ENCODE assay signal across 1 cellular context in the genomic region with DNA sequence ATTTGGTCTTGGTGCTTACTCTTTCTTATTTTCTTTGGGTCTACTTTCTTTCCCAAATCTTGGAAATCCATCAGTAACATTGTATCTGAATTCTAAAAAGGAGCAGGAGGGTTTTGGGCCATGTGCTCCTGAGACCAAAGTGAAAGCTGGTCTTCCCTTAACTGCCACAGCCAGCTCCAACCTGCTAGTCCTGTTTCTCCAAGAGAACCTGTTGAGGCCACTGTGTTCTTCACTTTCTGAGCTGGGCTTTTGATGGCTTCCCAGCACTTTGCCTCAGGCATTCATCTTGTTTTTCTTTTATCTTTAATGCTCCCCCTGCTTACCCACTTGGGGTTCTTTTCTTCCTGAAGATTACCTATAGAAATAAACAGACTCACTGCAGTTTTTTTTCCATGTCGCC.
TF ChIP-seq lines count a peak whose summit lies in the region.

No MANE protein-coding gene starts in this region.

TF ChIP-seq in HEK293, 187 proteins besides CTCF, POLR2A, EP300 and RAD21 (continued from another document):
- TF ChIP-seq, protein P1, sequence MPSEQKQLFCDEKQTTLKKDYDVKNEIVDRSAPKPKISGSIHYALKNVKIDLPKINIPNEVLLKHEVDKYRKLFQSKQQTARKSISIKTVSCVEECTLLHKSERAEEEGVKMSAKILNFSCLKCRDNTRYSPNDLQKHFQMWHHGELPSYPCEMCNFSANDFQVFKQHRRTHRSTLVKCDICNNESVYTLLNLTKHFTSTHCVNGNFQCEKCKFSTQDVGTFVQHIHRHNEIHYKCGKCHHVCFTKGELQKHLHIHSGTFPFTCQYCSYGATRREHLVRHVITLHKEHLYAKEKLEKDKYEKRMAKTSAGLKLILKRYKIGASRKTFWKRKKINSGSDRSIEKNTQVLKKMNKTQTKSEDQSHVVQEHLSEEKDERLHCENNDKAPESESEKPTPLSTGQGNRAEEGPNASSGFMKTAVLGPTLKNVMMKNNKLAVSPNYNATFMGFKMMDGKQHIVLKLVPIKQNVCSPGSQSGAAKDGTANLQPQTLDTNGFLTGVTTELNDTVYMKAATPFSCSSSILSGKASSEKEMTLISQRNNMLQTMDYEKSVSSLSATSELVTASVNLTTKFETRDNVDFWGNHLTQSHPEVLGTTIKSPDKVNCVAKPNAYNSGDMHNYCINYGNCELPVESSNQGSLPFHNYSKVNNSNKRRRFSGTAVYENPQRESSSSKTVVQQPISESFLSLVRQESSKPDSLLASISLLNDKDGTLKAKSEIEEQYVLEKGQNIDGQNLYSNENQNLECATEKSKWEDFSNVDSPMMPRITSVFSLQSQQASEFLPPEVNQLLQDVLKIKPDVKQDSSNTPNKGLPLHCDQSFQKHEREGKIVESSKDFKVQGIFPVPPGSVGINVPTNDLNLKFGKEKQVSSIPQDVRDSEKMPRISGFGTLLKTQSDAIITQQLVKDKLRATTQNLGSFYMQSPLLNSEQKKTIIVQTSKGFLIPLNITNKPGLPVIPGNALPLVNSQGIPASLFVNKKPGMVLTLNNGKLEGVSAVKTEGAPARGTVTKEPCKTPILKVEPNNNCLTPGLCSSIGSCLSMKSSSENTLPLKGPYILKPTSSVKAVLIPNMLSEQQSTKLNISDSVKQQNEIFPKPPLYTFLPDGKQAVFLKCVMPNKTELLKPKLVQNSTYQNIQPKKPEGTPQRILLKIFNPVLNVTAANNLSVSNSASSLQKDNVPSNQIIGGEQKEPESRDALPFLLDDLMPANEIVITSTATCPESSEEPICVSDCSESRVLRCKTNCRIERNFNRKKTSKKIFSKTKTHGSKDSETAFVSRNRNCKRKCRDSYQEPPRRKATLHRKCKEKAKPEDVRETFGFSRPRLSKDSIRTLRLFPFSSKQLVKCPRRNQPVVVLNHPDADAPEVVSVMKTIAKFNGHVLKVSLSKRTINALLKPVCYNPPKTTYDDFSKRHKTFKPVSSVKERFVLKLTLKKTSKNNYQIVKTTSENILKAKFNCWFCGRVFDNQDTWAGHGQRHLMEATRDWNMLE (tag by site-specific recombination; conservative IDR thresholded peaks at IDR 0.05; ENCODE audit: low read depth), result no peak
- no peak for TF ChIP-seq ZNF140 (tag by site-specific recombination; IDR thresholded peaks at IDR 0.05)
- TF ChIP-seq ZNF311 (tag by site-specific recombination; IDR thresholded peaks at IDR 0.05; ENCODE audit: borderline replicate concordance), result no peak
- TF ChIP-seq ZSCAN23 (tag by site-specific recombination; IDR thresholded peaks at IDR 0.05), result no peak
- TF ChIP-seq ZNF24 (tag by site-specific recombination; IDR thresholded peaks at IDR 0.05), result no peak
- TF ChIP-seq SCRT1 (tag by site-specific recombination; IDR thresholded peaks at IDR 0.05; ENCODE audit: borderline replicate concordance), result 0 out of 2 replicates have a peak, but pooled peaks have one; percentile 34
- no peak for TF ChIP-seq ZNF354C (tag by site-specific recombination; IDR thresholded peaks at IDR 0.05; ENCODE audit: borderline replicate concordance, low read depth)
